Comparison of ENCODE assay signal across 27 cellular contexts in genomic region chr11:132607575-132607974, GRCh38.
"Had no signal": no experiment of that assay in that cellular context is flagged by ENCODE, and none has a peak within 500 bp of the region (broad histone marks: within the 10 kb centered on the region; RNA-seq: fewer than 3 reads in every experiment).

No MANE protein-coding gene starts in this region.

- H3K4me1 ChIP-seq: adrenal gland, ascending aorta, esophagus muscularis mucosa, heart right ventricle, parathyroid adenoma, right lobe of liver had no signal

- H3K4me3 ChIP-seq: adrenal gland, ascending aorta, esophagus muscularis mucosa, heart right ventricle, right lobe of liver, skin epidermis had no signal

- H3K9me3 ChIP-seq: adrenal gland, ascending aorta, esophagus muscularis mucosa, right lobe of liver had no signal

- H3K79me2 ChIP-seq: parathyroid adenoma had no signal

- H3K36me3 ChIP-seq: adrenal gland, ascending aorta, brain microvascular endothelial cell, esophagus muscularis mucosa, heart right ventricle, right lobe of liver had no signal

- H3K9me3 Mint-ChIP-seq: activated T-cell treated with anti-CD3 and anti-CD28 coated beads, Interleukin-2, amount 50 U/mL, for 24 hours; activated T-helper 2 cell treated with anti-CD3 and anti-CD28 coated beads, Interferon-gamma antibody, Interleukin-2, Interleukin-4, amounts not matched to agents 10 μg/mL and 5 μg/mL and 100 μg/mL, durations not matched to agents 14 hours and 24 hours and 36 hours; nephron progenitor cell had no signal

- ATAC-seq: heart right ventricle, left cardiac atrium, T-cell had no signal

- H3K27ac Mint-ChIP-seq: activated naive CD8-positive, alpha-beta T cell; activated T-cell treated with anti-CD3 and anti-CD28 coated beads, Interleukin-2, amount 50 U/mL, for 24 hours; activated T-helper 2 cell treated with anti-CD3 and anti-CD28 coated beads, Interferon-gamma antibody, Interleukin-2, Interleukin-4, amounts not matched to agents 10 μg/mL and 5 μg/mL and 100 μg/mL, durations not matched to agents 14 hours and 24 hours and 36 hours; nephron progenitor cell; T-cell; T-helper 2 cell treated with Interferon-gamma antibody and Interleukin-4, amounts not matched to agents 5 μg/mL and 100 μg/mL, for 36 hours had no signal

- H3K27ac ChIP-seq: adrenal gland, ascending aorta, brain microvascular endothelial cell, esophagus muscularis mucosa, heart right ventricle, parathyroid adenoma, right lobe of liver, skin epidermis, VCaP had no signal

- H3K27me3 Mint-ChIP-seq: activated T-cell treated with anti-CD3 and anti-CD28 coated beads, Interleukin-2, amount 50 U/mL, for 24 hours; T-cell had no signal

- H2AFZ ChIP-seq: parathyroid adenoma had no signal

- DNase-seq: activated CD4-positive, CD25-positive, alpha-beta regulatory T cell treated with anti-CD3 and anti-CD28 coated beads, Interleukin-2, amount 50 U/mL, for 72 hours; activated CD8-positive, alpha-beta memory T cell treated with anti-CD3 and anti-CD28 coated beads, Interleukin-2, amount 50 U/mL, for 4 hours; activated naive CD4-positive, alpha-beta T cell; activated T-cell treated with anti-CD3 and anti-CD28 coated beads, Interleukin-2, amount 50 U/mL, for 24 hours; adrenal gland; brain microvascular endothelial cell; central memory CD4-positive, alpha-beta T cell; dermis blood vessel endothelial cell; effector memory CD4-positive, alpha-beta T cell; heart right ventricle; islet precursor cell; left cardiac atrium; mesenchymal stem cell; nephron progenitor cell; right lobe of liver; stimulated activated CD4-positive, alpha-beta T cell treated with anti-CD3 and anti-CD28 coated beads, Interleukin-15, amount 100 ng/mL, for 24 hours; stimulated activated CD8-positive, alpha-beta memory T cell treated with anti-CD3 and anti-CD28 coated beads, Interleukin-4, amount 100 ng/mL, for 48 hours; stimulated activated naive CD4-positive, alpha-beta T cell; T-cell had no signal

- H3K9ac ChIP-seq: parathyroid adenoma had no signal

- H3K36me3 Mint-ChIP-seq: activated naive CD8-positive, alpha-beta T cell; T-cell had no signal

- H3K27me3 ChIP-seq: adrenal gland, ascending aorta, brain microvascular endothelial cell, right lobe of liver had no signal

- H3K4me1 Mint-ChIP-seq: T-cell had no signal

- H3K4me3 Mint-ChIP-seq: activated naive CD8-positive, alpha-beta T cell; activated T-cell treated with anti-CD3 and anti-CD28 coated beads, Interleukin-2, amount 50 U/mL, for 24 hours; nephron progenitor cell; T-cell; T-helper 2 cell treated with Interferon-gamma antibody and Interleukin-4, amounts not matched to agents 5 μg/mL and 100 μg/mL, for 36 hours had no signal
